8 cellular contexts compared by ENCODE assay signal in the genomic region with DNA sequence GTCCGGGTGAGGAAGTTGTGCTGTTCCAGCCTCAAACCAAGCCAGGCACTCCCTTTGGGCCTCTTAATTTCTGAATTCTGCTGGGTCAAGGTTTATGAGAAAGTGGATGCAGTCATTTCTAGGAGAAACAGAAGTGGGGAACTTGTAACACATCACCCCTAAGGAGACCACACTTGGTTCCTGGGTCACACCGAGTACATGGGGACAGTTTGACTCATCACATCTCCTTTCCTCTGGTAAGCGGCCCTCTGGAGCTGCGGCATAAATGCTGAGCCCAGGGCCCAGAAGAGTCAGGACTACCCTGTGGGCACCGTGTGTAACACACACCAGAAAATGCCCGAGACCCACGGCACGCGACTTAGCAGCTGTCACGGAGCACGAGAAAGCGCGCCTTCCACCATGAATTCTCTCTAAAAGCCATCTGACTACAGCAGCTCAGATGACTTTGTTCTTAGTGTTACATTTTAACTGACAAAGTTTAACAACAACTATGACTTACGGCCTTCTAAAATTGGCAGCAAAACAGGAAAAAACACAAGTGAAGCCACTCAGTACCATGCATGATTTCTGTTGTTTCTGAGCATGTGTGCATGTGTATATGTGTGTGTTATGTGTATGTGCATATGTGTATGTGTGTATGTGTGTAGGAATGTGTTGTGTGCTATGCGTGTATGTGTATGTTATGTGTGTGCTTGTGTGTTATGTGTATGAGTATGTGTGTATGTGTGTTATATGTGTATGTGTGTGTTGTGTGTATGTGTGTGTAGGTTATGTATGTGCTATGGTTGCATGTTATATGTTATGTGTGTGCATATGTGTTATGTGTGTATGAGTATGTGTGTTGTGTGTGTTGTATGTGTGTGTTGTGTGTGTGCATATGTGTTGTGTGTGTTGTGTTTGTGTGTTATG. TPM values are rescaled to one million over a fixed set of nuclear protein-coding genes. Genes with fewer than 3 reads are reported as not detected.
A peak's percentile ranks its signal among the peaks of the same experiment; 100 is the strongest.
DNase-seq lines count a peak whose midpoint lies in the region; ATAC-seq lines count a peak whose summit lies in the region.

No MANE protein-coding gene starts in this region.

- H3K36me3 Mint-ChIP-seq in activated CD4-positive, alpha-beta T cell treated with anti-CD3 and anti-CD28 coated beads for 36 hours (ENCODE audit: low read depth) = no peaks in the 10 kb centered on the region
- no peaks in the 10 kb centered on the region for H3K36me3 Mint-ChIP-seq in activated naive CD8-positive, alpha-beta T cell

- H3K9me3 ChIP-seq in skeletal muscle tissue (ENCODE audit: control insufficient read depth in 3 of 3, low read length in 3 of 3) = no peaks in the 10 kb centered on the region

- no peak overlapping the region for H3K4me3 ChIP-seq in skeletal muscle tissue (ENCODE audit: low read length in 3 of 3)

- peak; percentile 50 for ATAC-seq in activated CD4-positive, alpha-beta T cell treated with anti-CD3 and anti-CD28 coated beads for 36 hours
- ATAC-seq in HG03066 (IDR thresholded peaks at IDR 0.05; ENCODE audit: low read depth, unreplicated experiment) (peak; percentile 20), HG02571 (IDR thresholded peaks at IDR 0.05; ENCODE audit: unreplicated experiment) (no peak)

- H3K4me3 Mint-ChIP-seq in activated CD4-positive, alpha-beta T cell treated with anti-CD3 and anti-CD28 coated beads for 36 hours = peak overlapping the region; percentile 42
- H3K4me3 Mint-ChIP-seq in activated naive CD8-positive, alpha-beta T cell = no peak overlapping the region

- H3K4me1 ChIP-seq in skeletal muscle tissue (ENCODE audit: control insufficient read depth in 3 of 3, insufficient read depth in 3 of 3, low read length in 3 of 3) = peaks cover 71 to 73% (median 71%) of the 10 kb centered on the region in 3 donors

- no peaks in the 10 kb centered on the region for H3K27me3 Mint-ChIP-seq in activated CD4-positive, alpha-beta T cell treated with anti-CD3 and anti-CD28 coated beads for 36 hours
- H3K27me3 Mint-ChIP-seq in activated naive CD8-positive, alpha-beta T cell = no peaks in the 10 kb centered on the region

- no peaks in the 10 kb centered on the region for H3K27me3 ChIP-seq in skeletal muscle tissue (ENCODE audit: control insufficient read depth in 3 of 3, insufficient read depth in 3 of 3, low read length in 3 of 3)

- peak; percentile 76 for DNase-seq in activated CD4-positive, alpha-beta T cell treated with anti-CD3 and anti-CD28 coated beads for 36 hours
- DNase-seq in activated CD4-positive, alpha-beta T cell treated with anti-CD3 and anti-CD28 coated beads, Interleukin-2, amount 50 U/mL, for 4 hours = no peak
- DNase-seq in NCI-H1930 (lab: John Stamatoyannopoulos, UW) (no peak), HuH-7 (ENCODE audit: low spot score) (no peak)

- H3K36me3 ChIP-seq in skeletal muscle tissue (ENCODE audit: control insufficient read depth in 3 of 3, insufficient read depth in 3 of 3, low read length in 3 of 3) = no peaks in the 10 kb centered on the region

- peak overlapping the region; percentile 84 for H3K27ac ChIP-seq in skeletal muscle tissue (ENCODE audit: low read depth, low read length)

- peak overlapping the region in 1 of 3 donors; percentile 0 for H3K9ac ChIP-seq in skeletal muscle tissue (ENCODE audit: low read depth in 1 of 3, low read length in 3 of 3)

- CTCF ChIA-PET in activated CD4-positive, alpha-beta T cell treated with anti-CD3 and anti-CD28 coated beads for 36 hours (lab: Charles Lee) = interaction anchor here (0.7 to 1.2 kb wide), 5 partner anchors 30 to 578 kb away, joined by 3 to 7 read pairs (median 3); no protein-coding TSS in a partner anchor

- no peak overlapping the region for H3K27ac Mint-ChIP-seq in activated CD4-positive, alpha-beta T cell treated with anti-CD3 and anti-CD28 coated beads for 36 hours
- peak overlapping the region; percentile 18 for H3K27ac Mint-ChIP-seq in activated naive CD8-positive, alpha-beta T cell

- peaks cover 36% of the 10 kb centered on the region for H3K4me1 Mint-ChIP-seq in activated CD4-positive, alpha-beta T cell treated with anti-CD3 and anti-CD28 coated beads for 36 hours
- H3K4me1 Mint-ChIP-seq in activated naive CD8-positive, alpha-beta T cell (ENCODE audit: low read depth) = peaks cover 27% of the 10 kb centered on the region

- intact Hi-C loops in activated CD4-positive, alpha-beta T cell treated with anti-CD3 and anti-CD28 coated beads for 36 hours (cut with DNase I, micrococcal nuclease) = loop anchor here (1.0 to 2.0 kb wide), 5 partner anchors 97 to 583 kb away; no protein-coding TSS in a partner anchor

- POLR2A ChIA-PET in activated CD4-positive, alpha-beta T cell treated with anti-CD3 and anti-CD28 coated beads for 36 hours (lab: Charles Lee) = interaction anchor here (0.6 to 2.2 kb wide), 3 partner anchors 62 to 104 kb away, joined by 3 to 7 read pairs (median 6); no protein-coding TSS in a partner anchor

- no peaks in the 10 kb centered on the region for H3K9me3 Mint-ChIP-seq in activated CD4-positive, alpha-beta T cell treated with anti-CD3 and anti-CD28 coated beads for 36 hours (ENCODE audit: low read depth)
- no peaks in the 10 kb centered on the region for H3K9me3 Mint-ChIP-seq in activated naive CD8-positive, alpha-beta T cell (ENCODE audit: low read depth)

RNA-seq across cellular contexts. Expression of gene TOMM20, which starts 50.8 kb away (rescaled TPM):
- 100 to 1,000 TPM in 1 of 2 experiments, 10 to 100 TPM in 1; 62.1 to 148 TPM for total RNA-seq in activated CD4-positive, alpha-beta T cell treated with anti-CD3 and anti-CD28 coated beads for 36 hours
- 67.8 TPM for total RNA-seq in skeletal muscle tissue
